ENCODE assay signal across 8 cellular contexts in genomic region chr20:51525241-51526104, GRCh38. TPM values are rescaled to one million over a fixed set of nuclear protein-coding genes. Genes with fewer than 3 reads are reported as not detected.
DNase-seq lines count a peak whose midpoint lies in the region; ATAC-seq and TF ChIP-seq lines count a peak whose summit lies in the region.

No MANE protein-coding gene starts in this region.

- ATAC-seq in GM21526 (IDR thresholded peaks at IDR 0.05; ENCODE audit: low FRiP score, unreplicated experiment): peak; percentile 38
- ATAC-seq in GM19467 (IDR thresholded peaks at IDR 0.05; ENCODE audit: unreplicated experiment): no peak
- ATAC-seq in HG03571 (IDR thresholded peaks at IDR 0.05; ENCODE audit: unreplicated experiment): no peak

- H3K18ac ChIP-seq in trophoblast cell (ENCODE audit: low read length): no peak overlapping the region

- H3K79me1 ChIP-seq in trophoblast cell (ENCODE audit: low read length): no peaks in the 10 kb centered on the region

- H4K8ac ChIP-seq in trophoblast cell (ENCODE audit: low read depth, low read length): no peak overlapping the region

- no peak overlapping the region for H2BK120ac ChIP-seq in trophoblast cell (ENCODE audit: insufficient read depth, low read length, poor library complexity)

- H3K4me3 ChIP-seq in trophoblast cell (ENCODE audit: low read depth, low read length) (no peak overlapping the region), suprapubic skin (no peak overlapping the region)

- no peak overlapping the region for H3K14ac ChIP-seq in trophoblast cell (ENCODE audit: low read length)

- H3K79me2 ChIP-seq in trophoblast cell (ENCODE audit: control insufficient read depth, insufficient read depth, low read length, poor library complexity): no peaks in the 10 kb centered on the region

- no peak overlapping the region for H2AK5ac ChIP-seq in trophoblast cell (ENCODE audit: low read length)

- H3K27ac ChIP-seq in trophoblast cell (ENCODE audit: low read depth, low read length): no peak overlapping the region
- no peak overlapping the region for H3K27ac ChIP-seq in suprapubic skin

- no peak overlapping the region for H2BK12ac ChIP-seq in trophoblast cell (ENCODE audit: low read length)

- peak; percentile 39 for DNase-seq in T-helper 9 cell
- DNase-seq in effector CD4-positive, alpha-beta T cell: peak; percentile 36
- peak; percentile 68 for DNase-seq in stimulated activated CD4-positive, alpha-beta T cell treated with anti-CD3 and anti-CD28 coated beads, Interleukin-15, amount 100 ng/mL, for 24 hours
- no peak for DNase-seq in trophoblast cell
- no peak for DNase-seq in suprapubic skin (ENCODE audit: low spot score in 2 of 2)

- H2AFZ ChIP-seq in trophoblast cell (ENCODE audit: insufficient read depth, low read length, poor library complexity): no peak overlapping the region

- no peak overlapping the region for H3K23ac ChIP-seq in trophoblast cell (ENCODE audit: low read length)

- TF ChIP-seq POLR2A in suprapubic skin (IDR thresholded peaks at IDR 0.05): no peak

- peaks cover 0 to 7% of the 10 kb centered on the region in 2 experiments for H3K4me1 ChIP-seq in trophoblast cell (ENCODE audit: control insufficient read depth in 1 of 2, insufficient read depth in 2 of 2, low read length in 2 of 2)
- H3K4me1 ChIP-seq in suprapubic skin: peaks cover 17% of the 10 kb centered on the region

- no peak overlapping the region for H4K91ac ChIP-seq in trophoblast cell (ENCODE audit: low read depth, low read length)

- H2BK5ac ChIP-seq in trophoblast cell (ENCODE audit: low read depth, low read length, poor library complexity): no peak overlapping the region

- no peak overlapping the region for H3K4ac ChIP-seq in trophoblast cell (ENCODE audit: low read depth, low read length)

- H3K27me3 ChIP-seq in trophoblast cell (ENCODE audit: insufficient read depth, low read length) (no peaks in the 10 kb centered on the region), suprapubic skin (no peaks in the 10 kb centered on the region)

- H4K12ac ChIP-seq in trophoblast cell (ENCODE audit: low read depth, low read length): no peak overlapping the region

- TF ChIP-seq EP300 in suprapubic skin (IDR thresholded peaks at IDR 0.05): no peak

- H3K36me3 ChIP-seq in trophoblast cell (ENCODE audit: control insufficient read depth in 1 of 2, insufficient read depth in 2 of 2, low read length in 2 of 2) (peaks cover 11 to 13% of the 10 kb centered on the region in 2 experiments), suprapubic skin (no peaks in the 10 kb centered on the region)

- H3K9me3 ChIP-seq in trophoblast cell (ENCODE audit: insufficient read depth, low read depth, low read length) (no peaks in the 10 kb centered on the region), suprapubic skin (no peaks in the 10 kb centered on the region)

- no peak overlapping the region for H3K9ac ChIP-seq in trophoblast cell (ENCODE audit: low read length)

- no CpG with 5 or more reads among the region's 20 CpGs for WGBS in trophoblast cell (ENCODE audit: extremely low coverage, insufficient coverage, insufficient read length)
- 51% methylated on average over 20 of the region's 20 CpGs for WGBS in suprapubic skin

- TF ChIP-seq CTCF in suprapubic skin (IDR thresholded peaks at IDR 0.05): no peak

- H3K4me2 ChIP-seq in trophoblast cell (ENCODE audit: low read length): no peak overlapping the region

RNA-seq across cellular contexts. Expression of gene NFATC2, which starts 17.0 kb away (rescaled TPM):
- polyA plus RNA-seq in trophoblast cell (2013): 6.7 and 7.6 TPM in 2 replicates
- 10 to 100 TPM in 2 of 4 donors, 1 to 10 TPM in 2; 5.4 to 15.7 (median 8.4) TPM for total RNA-seq in suprapubic skin

Comparison
In these comparisons a context has a peak if more than half of its experiments do, and no peak if none do; other contexts are left out.
1. DNase-seq: peak in T-helper 9 cell (single experiment), effector CD4-positive, alpha-beta T cell (single experiment) and stimulated activated CD4-positive, alpha-beta T cell treated with anti-CD3 and anti-CD28 coated beads, Interleukin-15, amount 100 ng/mL, for 24 hours (single experiment); none in trophoblast cell (0 of 2) and suprapubic skin (0 of 2).